In the genomic region with DNA sequence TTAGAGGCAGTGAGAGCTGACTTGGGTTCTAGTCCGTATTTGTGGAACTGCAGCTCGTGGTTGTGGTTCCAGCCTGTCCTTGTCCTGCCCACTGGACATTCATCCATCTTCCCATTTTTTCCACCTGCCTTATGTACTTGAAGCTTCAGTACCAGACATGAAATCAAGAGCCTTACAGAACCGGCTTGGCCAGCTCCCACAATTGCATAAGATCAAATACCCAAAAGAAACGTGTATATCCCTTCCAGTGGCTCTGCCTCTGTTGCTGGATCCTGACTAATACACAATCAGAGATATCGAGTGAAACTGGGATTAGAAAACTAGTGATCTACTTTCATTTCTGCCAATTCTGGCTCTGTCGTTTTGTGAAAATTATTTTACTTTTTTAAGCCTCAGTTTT, we compare ENCODE assay signal across 1 cellular context.
TF ChIP-seq lines count a peak whose summit lies in the region.

No MANE protein-coding gene starts in this region.

TF ChIP-seq in GM23338, 12 proteins besides CTCF, POLR2A, EP300 and RAD21 (continued from another document):
- TF ChIP-seq, protein P1, sequence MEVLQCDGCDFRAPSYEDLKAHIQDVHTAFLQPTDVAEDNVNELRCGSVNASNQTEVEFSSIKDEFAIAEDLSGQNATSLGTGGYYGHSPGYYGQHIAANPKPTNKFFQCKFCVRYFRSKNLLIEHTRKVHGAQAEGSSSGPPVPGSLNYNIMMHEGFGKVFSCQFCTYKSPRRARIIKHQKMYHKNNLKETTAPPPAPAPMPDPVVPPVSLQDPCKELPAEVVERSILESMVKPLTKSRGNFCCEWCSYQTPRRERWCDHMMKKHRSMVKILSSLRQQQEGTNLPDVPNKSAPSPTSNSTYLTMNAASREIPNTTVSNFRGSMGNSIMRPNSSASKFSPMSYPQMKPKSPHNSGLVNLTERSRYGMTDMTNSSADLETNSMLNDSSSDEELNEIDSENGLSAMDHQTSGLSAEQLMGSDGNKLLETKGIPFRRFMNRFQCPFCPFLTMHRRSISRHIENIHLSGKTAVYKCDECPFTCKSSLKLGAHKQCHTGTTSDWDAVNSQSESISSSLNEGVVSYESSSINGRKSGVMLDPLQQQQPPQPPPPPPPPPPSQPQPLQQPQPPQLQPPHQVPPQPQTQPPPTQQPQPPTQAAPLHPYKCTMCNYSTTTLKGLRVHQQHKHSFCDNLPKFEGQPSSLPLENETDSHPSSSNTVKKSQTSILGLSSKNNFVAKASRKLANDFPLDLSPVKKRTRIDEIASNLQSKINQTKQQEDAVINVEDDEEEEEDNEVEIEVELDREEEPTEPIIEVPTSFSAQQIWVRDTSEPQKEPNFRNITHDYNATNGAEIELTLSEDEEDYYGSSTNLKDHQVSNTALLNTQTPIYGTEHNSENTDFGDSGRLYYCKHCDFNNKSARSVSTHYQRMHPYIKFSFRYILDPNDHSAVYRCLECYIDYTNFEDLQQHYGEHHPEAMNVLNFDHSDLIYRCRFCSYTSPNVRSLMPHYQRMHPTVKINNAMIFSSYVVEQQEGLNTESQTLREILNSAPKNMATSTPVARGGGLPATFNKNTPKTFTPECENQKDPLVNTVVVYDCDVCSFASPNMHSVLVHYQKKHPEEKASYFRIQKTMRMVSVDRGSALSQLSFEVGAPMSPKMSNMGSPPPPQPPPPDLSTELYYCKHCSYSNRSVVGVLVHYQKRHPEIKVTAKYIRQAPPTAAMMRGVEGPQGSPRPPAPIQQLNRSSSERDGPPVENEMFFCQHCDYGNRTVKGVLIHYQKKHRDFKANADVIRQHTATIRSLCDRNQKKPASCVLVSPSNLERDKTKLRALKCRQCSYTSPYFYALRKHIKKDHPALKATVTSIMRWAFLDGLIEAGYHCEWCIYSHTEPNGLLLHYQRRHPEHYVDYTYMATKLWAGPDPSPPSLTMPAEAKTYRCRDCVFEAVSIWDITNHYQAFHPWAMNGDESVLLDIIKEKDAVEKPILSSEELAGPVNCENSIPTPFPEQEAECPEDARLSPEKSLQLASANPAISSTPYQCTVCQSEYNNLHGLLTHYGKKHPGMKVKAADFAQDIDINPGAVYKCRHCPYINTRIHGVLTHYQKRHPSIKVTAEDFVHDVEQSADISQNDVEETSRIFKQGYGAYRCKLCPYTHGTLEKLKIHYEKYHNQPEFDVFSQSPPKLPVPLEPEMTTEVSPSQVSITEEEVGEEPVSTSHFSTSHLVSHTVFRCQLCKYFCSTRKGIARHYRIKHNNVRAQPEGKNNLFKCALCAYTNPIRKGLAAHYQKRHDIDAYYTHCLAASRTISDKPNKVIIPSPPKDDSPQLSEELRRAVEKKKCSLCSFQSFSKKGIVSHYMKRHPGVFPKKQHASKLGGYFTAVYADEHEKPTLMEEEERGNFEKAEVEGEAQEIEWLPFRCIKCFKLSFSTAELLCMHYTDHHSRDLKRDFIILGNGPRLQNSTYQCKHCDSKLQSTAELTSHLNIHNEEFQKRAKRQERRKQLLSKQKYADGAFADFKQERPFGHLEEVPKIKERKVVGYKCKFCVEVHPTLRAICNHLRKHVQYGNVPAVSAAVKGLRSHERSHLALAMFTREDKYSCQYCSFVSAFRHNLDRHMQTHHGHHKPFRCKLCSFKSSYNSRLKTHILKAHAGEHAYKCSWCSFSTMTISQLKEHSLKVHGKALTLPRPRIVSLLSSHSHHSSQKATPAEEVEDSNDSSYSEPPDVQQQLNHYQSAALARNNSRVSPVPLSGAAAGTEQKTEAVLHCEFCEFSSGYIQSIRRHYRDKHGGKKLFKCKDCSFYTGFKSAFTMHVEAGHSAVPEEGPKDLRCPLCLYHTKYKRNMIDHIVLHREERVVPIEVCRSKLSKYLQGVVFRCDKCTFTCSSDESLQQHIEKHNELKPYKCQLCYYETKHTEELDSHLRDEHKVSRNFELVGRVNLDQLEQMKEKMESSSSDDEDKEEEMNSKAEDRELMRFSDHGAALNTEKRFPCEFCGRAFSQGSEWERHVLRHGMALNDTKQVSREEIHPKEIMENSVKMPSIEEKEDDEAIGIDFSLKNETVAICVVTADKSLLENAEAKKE (CRISPR knock-in tag; IDR thresholded peaks at IDR 0.05), result no peak
- no peak for TF ChIP-seq EZH2 (IDR thresholded peaks at IDR 0.05; ENCODE audit: low read depth, unreplicated experiment)
- no peak for TF ChIP-seq EZH2phosphoT487 (IDR thresholded peaks at IDR 0.05; ENCODE audit: unreplicated experiment)
- TF ChIP-seq STAT1 (IDR thresholded peaks at IDR 0.05; ENCODE audit: unreplicated experiment), result no peak
- no peak for TF ChIP-seq CREB1 (CRISPR knock-in tag; IDR thresholded peaks at IDR 0.05; ENCODE audit: low read depth)
- no peak for TF ChIP-seq NANOG (IDR thresholded peaks at IDR 0.05; ENCODE audit: borderline replicate concordance)
- TF ChIP-seq, protein P2, sequence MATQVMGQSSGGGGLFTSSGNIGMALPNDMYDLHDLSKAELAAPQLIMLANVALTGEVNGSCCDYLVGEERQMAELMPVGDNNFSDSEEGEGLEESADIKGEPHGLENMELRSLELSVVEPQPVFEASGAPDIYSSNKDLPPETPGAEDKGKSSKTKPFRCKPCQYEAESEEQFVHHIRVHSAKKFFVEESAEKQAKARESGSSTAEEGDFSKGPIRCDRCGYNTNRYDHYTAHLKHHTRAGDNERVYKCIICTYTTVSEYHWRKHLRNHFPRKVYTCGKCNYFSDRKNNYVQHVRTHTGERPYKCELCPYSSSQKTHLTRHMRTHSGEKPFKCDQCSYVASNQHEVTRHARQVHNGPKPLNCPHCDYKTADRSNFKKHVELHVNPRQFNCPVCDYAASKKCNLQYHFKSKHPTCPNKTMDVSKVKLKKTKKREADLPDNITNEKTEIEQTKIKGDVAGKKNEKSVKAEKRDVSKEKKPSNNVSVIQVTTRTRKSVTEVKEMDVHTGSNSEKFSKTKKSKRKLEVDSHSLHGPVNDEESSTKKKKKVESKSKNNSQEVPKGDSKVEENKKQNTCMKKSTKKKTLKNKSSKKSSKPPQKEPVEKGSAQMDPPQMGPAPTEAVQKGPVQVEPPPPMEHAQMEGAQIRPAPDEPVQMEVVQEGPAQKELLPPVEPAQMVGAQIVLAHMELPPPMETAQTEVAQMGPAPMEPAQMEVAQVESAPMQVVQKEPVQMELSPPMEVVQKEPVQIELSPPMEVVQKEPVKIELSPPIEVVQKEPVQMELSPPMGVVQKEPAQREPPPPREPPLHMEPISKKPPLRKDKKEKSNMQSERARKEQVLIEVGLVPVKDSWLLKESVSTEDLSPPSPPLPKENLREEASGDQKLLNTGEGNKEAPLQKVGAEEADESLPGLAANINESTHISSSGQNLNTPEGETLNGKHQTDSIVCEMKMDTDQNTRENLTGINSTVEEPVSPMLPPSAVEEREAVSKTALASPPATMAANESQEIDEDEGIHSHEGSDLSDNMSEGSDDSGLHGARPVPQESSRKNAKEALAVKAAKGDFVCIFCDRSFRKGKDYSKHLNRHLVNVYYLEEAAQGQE (IDR thresholded peaks at IDR 0.05; ENCODE audit: unreplicated experiment), result no peak
- TF ChIP-seq JUNB (IDR thresholded peaks at IDR 0.05; ENCODE audit: unreplicated experiment), result no peak
- TF ChIP-seq, protein P3, sequence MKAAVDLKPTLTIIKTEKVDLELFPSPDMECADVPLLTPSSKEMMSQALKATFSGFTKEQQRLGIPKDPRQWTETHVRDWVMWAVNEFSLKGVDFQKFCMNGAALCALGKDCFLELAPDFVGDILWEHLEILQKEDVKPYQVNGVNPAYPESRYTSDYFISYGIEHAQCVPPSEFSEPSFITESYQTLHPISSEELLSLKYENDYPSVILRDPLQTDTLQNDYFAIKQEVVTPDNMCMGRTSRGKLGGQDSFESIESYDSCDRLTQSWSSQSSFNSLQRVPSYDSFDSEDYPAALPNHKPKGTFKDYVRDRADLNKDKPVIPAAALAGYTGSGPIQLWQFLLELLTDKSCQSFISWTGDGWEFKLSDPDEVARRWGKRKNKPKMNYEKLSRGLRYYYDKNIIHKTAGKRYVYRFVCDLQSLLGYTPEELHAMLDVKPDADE (IDR thresholded peaks at IDR 0.05), result no peak
- no peak for TF ChIP-seq ZNF114 (CRISPR knock-in tag; IDR thresholded peaks at IDR 0.05)
